ENCODE assay signal across 11 cellular contexts in genomic region chr14:92511472-92512247, GRCh38. TPM values are rescaled to one million over a fixed set of nuclear protein-coding genes. Genes with fewer than 3 reads are reported as not detected.
DNase-seq lines count a peak whose midpoint lies in the region; ATAC-seq, FAIRE-seq and TF ChIP-seq lines count a peak whose summit lies in the region.
"Had no signal": no experiment of that assay in that cellular context is flagged by ENCODE, and none has a peak within 500 bp of the region (broad histone marks: within the 10 kb centered on the region; RNA-seq: fewer than 3 reads in every experiment).

No MANE protein-coding gene starts in this region.

- TF ChIP-seq RAD21 in A549 (conservative IDR thresholded peaks at IDR 0.05 in 1 of 2, IDR thresholded peaks at IDR 0.05 in 1 of 2) = peak in 1 of 2 experiments; percentile 51; a peak in 4 of 5 replicates

- 9% methylated on average over 6 of the region's 6 CpGs for WGBS in A549 (ENCODE audit: missing lambda C conversion rate)

- H3K27ac ChIP-seq in A549 (peak overlapping the region; percentile 98 to 99), breast epithelium (peak overlapping the region; percentile 62 to 79)

- H3K4me3 ChIP-seq in A549 = peak overlapping the region; percentile 4; the same call in 1 of the 3 replicates
- no peak overlapping the region for H3K4me3 ChIP-seq in breast epithelium
- H3K4me3 ChIP-seq: tibial nerve had no signal

- H3K4me1 ChIP-seq in A549 (peaks cover 45% of the 10 kb centered on the region), breast epithelium (peaks cover 0 to 10% of the 10 kb centered on the region in 2 donors)

- peak; percentile 91 for FAIRE-seq in A549 (lab: Jason Lieb, UNC)
- FAIRE-seq: G401.6 had no signal

- TF ChIP-seq CTCF in A549 (IDR thresholded peaks at IDR 0.05) (no peak), breast epithelium (IDR thresholded peaks at IDR 0.05) (no peak), mesothelial cell of epicardium (IDR thresholded peaks at IDR 0.05; ENCODE audit: unreplicated experiment) (no peak)

- CTCF ChIA-PET in A549 (lab: Yijun Ruan, JAX) = interaction anchor here (0.5 to 1.4 kb wide), 6 partner anchors 13 to 376 kb away, joined by 3 to 6 read pairs (median 3); no protein-coding TSS in a partner anchor

- H3K4me3 Mint-ChIP-seq in memory B cell (peak overlapping the region; percentile 4), mesothelial cell of epicardium (no peak overlapping the region)

- no peaks in the 10 kb centered on the region for H3K9me3 ChIP-seq in A549
- no peaks in the 10 kb centered on the region for H3K9me3 ChIP-seq in breast epithelium
- H3K9me3 ChIP-seq: tibial nerve had no signal

- peak; percentile 81 to 82; a peak in 4 of 5 replicates for TF ChIP-seq EP300 in A549 (IDR thresholded peaks at IDR 0.05)

- no peaks in the 10 kb centered on the region for H3K27me3 ChIP-seq in breast epithelium

- POLR2A ChIA-PET in A549 (lab: Yijun Ruan, JAX) = interaction anchor here (0.7 to 0.8 kb wide), 2 partner anchors 38 to 40 kb away, joined by 3 read pairs; no protein-coding TSS in a partner anchor

- no peak overlapping the region for H3K27ac Mint-ChIP-seq in memory B cell
- no peak overlapping the region for H3K27ac Mint-ChIP-seq in mesothelial cell of epicardium

- intact Hi-C loops in breast epithelium (cut with DNase I; ENCODE audit: low total_unique reads) = no loop called here

- peak overlapping the region; percentile 92 for H3K4me2 ChIP-seq in A549

- H3K4me1 Mint-ChIP-seq in memory B cell (peaks cover 36% of the 10 kb centered on the region), mesothelial cell of epicardium (peaks cover 9% of the 10 kb centered on the region)

- TF ChIP-seq POLR2A in A549 (IDR thresholded peaks at IDR 0.05; ENCODE audit: low read length) = no peak
- no peak for TF ChIP-seq POLR2A in breast epithelium (IDR thresholded peaks at IDR 0.05)

- ATAC-seq in A549 (peak; percentile 83 to 85), memory B cell (ENCODE audit: low read depth) (no peak), GM21526 (IDR thresholded peaks at IDR 0.05; ENCODE audit: low FRiP score, unreplicated experiment) (no peak), GM21619 (IDR thresholded peaks at IDR 0.05; ENCODE audit: unreplicated experiment) (no peak), GM18519 (IDR thresholded peaks at IDR 0.05; ENCODE audit: low FRiP score, unreplicated experiment) (no peak)

- H3K36me3 Mint-ChIP-seq in memory B cell (no peaks in the 10 kb centered on the region), mesothelial cell of epicardium (no peaks in the 10 kb centered on the region)

- no peaks in the 10 kb centered on the region for H3K36me3 ChIP-seq in breast epithelium
- H3K36me3 ChIP-seq: tibial nerve had no signal

- H3K9me3 Mint-ChIP-seq in memory B cell (no peaks in the 10 kb centered on the region), mesothelial cell of epicardium (no peaks in the 10 kb centered on the region)

- no peaks in the 10 kb centered on the region for H3K27me3 Mint-ChIP-seq in memory B cell
- no peaks in the 10 kb centered on the region for H3K27me3 Mint-ChIP-seq in mesothelial cell of epicardium (ENCODE audit: low read depth)

- DNase-seq in A549 (ENCODE audit: low read depth in 1 of 2, low spot score in 1 of 2) = peak; percentile 92 to 97
- peak; percentile 73 for DNase-seq in HS-27A (ENCODE audit: low read depth)
- DNase-seq in breast epithelium (ENCODE audit: low spot score in 2 of 2) = no peak
- no peak for DNase-seq in memory B cell (ENCODE audit: low spot score in 2 of 2)
- no peak for DNase-seq in mesothelial cell of epicardium (ENCODE audit: low spot score in 2 of 2, unreplicated experiment in 2 of 2)
- DNase-seq: activated gamma-delta T cell treated with Interleukin-2 at 50 U/mL for 16 hours had no signal

TF ChIP-seq in A549, 52 proteins besides CTCF, POLR2A, EP300 and RAD21 (continues in another document):
- TF ChIP-seq RCOR1 (IDR thresholded peaks at IDR 0.05; ENCODE audit: low read depth, low read length) (no peak), ZNF302 (CRISPR knock-in tag; IDR thresholded peaks at IDR 0.05) (no peak), EHF (CRISPR knock-in tag; IDR thresholded peaks at IDR 0.05) (no peak), BCL3 (IDR thresholded peaks at IDR 0.05) (peak; percentile 53; the same call in 1 of the 3 replicates), MYC (IDR thresholded peaks at IDR 0.05; ENCODE audit: borderline replicate concordance, low read length) (no peak), REST (IDR thresholded peaks at IDR 0.05) (no peak), GATA3 (IDR thresholded peaks at IDR 0.05; ENCODE audit: borderline replicate concordance) (no peak; the same call in 1 of the 2 replicates), RARB (CRISPR knock-in tag; IDR thresholded peaks at IDR 0.05) (no peak), ZSCAN20 (CRISPR knock-in tag; IDR thresholded peaks at IDR 0.05) (no peak), MAX (IDR thresholded peaks at IDR 0.05) (peak; percentile 52), NPAS2 (CRISPR knock-in tag; IDR thresholded peaks at IDR 0.05; ENCODE audit: borderline replicate concordance) (no peak), JUNB (IDR thresholded peaks at IDR 0.05) (peak; percentile 87), NR3C1 (IDR thresholded peaks at IDR 0.05) (no peak), ZFP36 (IDR thresholded peaks at IDR 0.05; ENCODE audit: borderline replicate concordance, partially characterized antibody) (no peak), TFCP2L1 (CRISPR knock-in tag; IDR thresholded peaks at IDR 0.05) (no peak), USF2 (IDR thresholded peaks at IDR 0.05) (no peak), CHD4 (IDR thresholded peaks at IDR 0.05; ENCODE audit: borderline replicate concordance) (no peak), CEBPB (IDR thresholded peaks at IDR 0.05) (peak; percentile 67 to 78), HOXB5 (CRISPR knock-in tag; IDR thresholded peaks at IDR 0.05) (no peak), MAZ (IDR thresholded peaks at IDR 0.05; ENCODE audit: borderline replicate concordance, low read depth, low read length) (no peak), FOSB (CRISPR knock-in tag; IDR thresholded peaks at IDR 0.05) (no peak), KDM5A (IDR thresholded peaks at IDR 0.05) (no peak), FOXS1 (CRISPR knock-in tag; IDR thresholded peaks at IDR 0.05) (no peak), EHMT2 (IDR thresholded peaks at IDR 0.05; ENCODE audit: low read depth) (no peak), ZC3H11A (IDR thresholded peaks at IDR 0.05) (no peak), KDM1A (IDR thresholded peaks at IDR 0.05; ENCODE audit: low read depth) (0 out of 2 replicates have a peak, but pooled peaks have one; percentile 58)

RNA-seq across cellular contexts. Expression of gene RIN3, which starts 1.9 kb away (rescaled TPM):
- polyA plus RNA-seq in A549 (2011; rRNA removed) (5.6 and 8.1 TPM in 2 replicates), A549 (2017; fragmentation: RNase III; extraction: RNeasy Plus Mini Kit Qiagen cat#74134 plus additional on column Dnase treatment) (14.5 to 17.6 TPM (median 15.7 TPM) in 3 replicates)
- polyA plus RNA-seq in A549 (2012; cell fraction: cytosol; rRNA removed) = 10.2 and 14.2 TPM in 2 replicates
- 14.1 and 18.1 TPM in 2 replicates for polyA plus RNA-seq in A549 (2012; cell fraction: nucleus; rRNA removed)
- 12.7 and 15.4 TPM in 2 replicates for polyA minus RNA-seq in A549 (2011; rRNA and poly(A)+ RNA removed)
- total RNA-seq in breast epithelium (10 to 100 TPM; 10.7 to 19.7 (median 12.1) TPM), mesothelial cell of epicardium (16.4 to 19.9 TPM (median 16.8 TPM) in 3 replicates)

Comparison
In these comparisons a context has a peak if more than half of its experiments do, and no peak if none do; other contexts are left out.
1. ATAC-seq: peak in A549 (2 of 2); none in memory B cell (single experiment), GM21526 (single experiment), GM21619 (single experiment) and GM18519 (single experiment).
2. DNase-seq: peak in A549 (2 of 2) and HS-27A (single experiment); none in breast epithelium (0 of 2), memory B cell (0 of 2) and mesothelial cell of epicardium (0 of 2).